In genomic region chr2:144516981-144517824, GRCh38 we compare ENCODE assay signal across 9 cellular contexts. TPM values are rescaled to one million over a fixed set of nuclear protein-coding genes. Genes with fewer than 3 reads are reported as not detected.
DNase-seq lines count a peak whose midpoint lies in the region; ATAC-seq, FAIRE-seq and TF ChIP-seq lines count a peak whose summit lies in the region.
"Had no signal": no experiment of that assay in that cellular context is flagged by ENCODE, and none has a peak within 500 bp of the region (broad histone marks: within the 10 kb centered on the region; RNA-seq: fewer than 3 reads in every experiment).

No MANE protein-coding gene starts in this region.

- no peak for TF ChIP-seq RAD21 in GM12878 (IDR thresholded peaks at IDR 0.05; ENCODE audit: insufficient read depth, low read depth, low read length)

- 0 out of 2 replicates have a peak, but pooled peaks cover 4% of the 10 kb centered on the region for H4K20me1 ChIP-seq in GM12878 (ENCODE audit: control insufficient read depth, insufficient read depth)

- no peak for TF ChIP-seq CTCF in GM12878 (IDR thresholded peaks at IDR 0.05 in 2 of 3, conservative IDR thresholded peaks at IDR 0.05 in 1 of 3; ENCODE audit: control insufficient read depth in 2 of 3, extremely low read depth in 1 of 3, insufficient read depth in 1 of 3, low read depth in 3 of 3, low read length in 3 of 3)

- SMC1A ChIA-PET in GM12878 (lab: Charles Lee; ENCODE audit: uncharacterized antibody, unreplicated experiment) = no interaction called here

- RAD21 ChIA-PET in GM12878 (lab: Charles Lee; ENCODE audit: unreplicated experiment) = no interaction called here

- H3K4me3 ChIP-seq in GM12878 = peak overlapping the region; percentile 76
- peak overlapping the region; percentile 73; the same call in 1 of the 2 replicates for H3K4me3 ChIP-seq in iPS-20b (ENCODE audit: low read length)
- peak overlapping the region; percentile 90 for H3K4me3 ChIP-seq in skeletal muscle cell (ENCODE audit: low read depth, low read length)

- in situ Hi-C loops in GM12878 (cut with MboI) = no loop called here

- H3K4me2 ChIP-seq in GM12878 (ENCODE audit: control insufficient read depth, insufficient read depth) = peak overlapping the region; percentile 87

- WGBS in GM12878 (ENCODE audit: insufficient coverage, insufficient replicate concordance, low lambda C conversion rate, missing lambda C conversion rate) = 2% methylated on average over 42 of the region's 83 CpGs

- peaks cover 18% of the 10 kb centered on the region; the same call in 1 of the 2 replicates for H3K4me1 ChIP-seq in GM12878 (ENCODE audit: control insufficient read depth, insufficient read depth, low read length)
- H3K4me1 ChIP-seq in iPS-20b (ENCODE audit: insufficient read depth, low read length) = peaks cover 59% of the 10 kb centered on the region; the same call in 1 of the 2 replicates

- H3K9me3 ChIP-seq in GM12878 (replicated peaks; ENCODE audit: control insufficient read depth, insufficient read depth, low read length) (no peaks in the 10 kb centered on the region), iPS-20b (ENCODE audit: insufficient read depth, low read depth, low read length) (no peaks in the 10 kb centered on the region)

- TF ChIP-seq POLR2A in GM12878 (IDR thresholded peaks at IDR 0.05; ENCODE audit: low read depth, low read length) = 0 out of 2 replicates have a peak, but pooled peaks have one; percentile 47

- H2AFZ ChIP-seq in GM12878 (ENCODE audit: control insufficient read depth, low read depth, low read length) = peak overlapping the region; percentile 1; the same call in 1 of the 2 replicates

- CTCF ChIA-PET in GM12878 (lab: Yijun Ruan, JAX) = no interaction called here

- FAIRE-seq in GM12878 (lab: Jason Lieb, UNC) = no peak
- FAIRE-seq: TTC549 had no signal

- peak; percentile 68 for DNase-seq in COLO668 (lab: John Stamatoyannopoulos, UW; ENCODE audit: unreplicated experiment)
- DNase-seq in SIG-M5 treated with dmso at 0.1 percent for 504 hours (lab: John Stamatoyannopoulos, UW; ENCODE audit: unreplicated experiment) = peak; percentile 66
- DNase-seq in GM12878 (ENCODE audit: low read depth, low spot score) = no peak
- peak; percentile 89 for DNase-seq in skeletal muscle cell (ENCODE audit: low read depth)
- DNase-seq in GDM1 (lab: John Stamatoyannopoulos, UW) = no peak

- intact Hi-C loops in GM12878 (cut with micrococcal nuclease; ENCODE audit: unreplicated experiment) = loop anchor here (10.0 kb wide), 1 partner anchor 352 kb away; no protein-coding TSS in a partner anchor

- H3K27ac ChIP-seq in GM12878 (ENCODE audit: control insufficient read depth, insufficient read depth) (no peak overlapping the region), iPS-20b (ENCODE audit: low read length) (no peak overlapping the region)

- POLR2A ChIA-PET in GM12878 (lab: Charles Lee) = no interaction called here

- no TSS peak for BruUV-seq in GM12878 (replicated peaks; lab: Mats Ljungman, UMichigan)

- ATAC-seq in GM19351 (IDR thresholded peaks at IDR 0.05; ENCODE audit: unreplicated experiment) (peak; percentile 55), HG03378 (IDR thresholded peaks at IDR 0.05; ENCODE audit: unreplicated experiment) (peak; percentile 43), GM12878 (peak; percentile 85)

- no peaks in the 10 kb centered on the region for H3K79me2 ChIP-seq in GM12878 (ENCODE audit: control insufficient read depth, insufficient read depth, low read length)

- H3K9ac ChIP-seq in GM12878 (ENCODE audit: control insufficient read depth, insufficient read depth, low read length) (peak overlapping the region; percentile 2; the same call in 1 of the 2 replicates), iPS-20b (ENCODE audit: low read depth, low read length) (peak overlapping the region; percentile 40; the same call in 1 of the 2 replicates)

- H3K27me3 ChIP-seq in GM12878 (replicated peaks in 1 of 2; ENCODE audit: control insufficient read depth in 2 of 2, insufficient read depth in 2 of 2, low read length in 1 of 2) (peaks cover 10 to 41% of the 10 kb centered on the region in 2 experiments), iPS-20b (ENCODE audit: insufficient read depth, low read length) (peaks cover 96% of the 10 kb centered on the region)

- H3K36me3 ChIP-seq in GM12878 (ENCODE audit: control insufficient read depth in 2 of 2, insufficient read depth in 2 of 2, low read length in 1 of 2) (no peaks in the 10 kb centered on the region), iPS-20b (ENCODE audit: insufficient read depth, low read depth, low read length) (no peaks in the 10 kb centered on the region)

- no peak for TF ChIP-seq EP300 in GM12878 (IDR thresholded peaks at IDR 0.05; ENCODE audit: borderline replicate concordance in 1 of 2, control insufficient read depth in 1 of 2, low read depth in 2 of 2, low read length in 2 of 2)

TF ChIP-seq in GM12878, 131 proteins besides CTCF, POLR2A, EP300 and RAD21 (continues in another document):
- TF ChIP-seq GATAD2B (conservative IDR thresholded peaks at IDR 0.05; ENCODE audit: low read depth) (0 out of 2 replicates have a peak, but pooled peaks have one; percentile 50), CREB1 (IDR thresholded peaks at IDR 0.05; ENCODE audit: low read depth) (0 out of 2 replicates have a peak, but pooled peaks have one; percentile 12), SMARCA5 (IDR thresholded peaks at IDR 0.05) (no peak), IKZF2 (IDR thresholded peaks at IDR 0.05) (0 out of 4 replicates have a peak, but pooled peaks of 1 of the 2 experiments have one; percentile 15), ZNF217 (IDR thresholded peaks at IDR 0.05) (no peak), IKZF1 (conservative IDR thresholded peaks at IDR 0.05) (peak; percentile 30; the same call in 1 of the 2 replicates), WRNIP1 (IDR thresholded peaks at IDR 0.05; ENCODE audit: borderline replicate concordance, low read depth, low read length) (no peak), NFYA (IDR thresholded peaks at IDR 0.05; ENCODE audit: borderline replicate concordance, low read depth, low read length) (no peak), ATF7 (IDR thresholded peaks at IDR 0.05; ENCODE audit: low read depth) (0 out of 2 replicates have a peak, but pooled peaks have one; percentile 21), ZZZ3 (IDR thresholded peaks at IDR 0.05; ENCODE audit: control insufficient read depth, insufficient read length, low read depth) (no peak), E2F8 (IDR thresholded peaks at IDR 0.05; ENCODE audit: low read depth, partially characterized antibody) (no peak), HDGF (IDR thresholded peaks at IDR 0.05) (no peak), EGR1 (IDR thresholded peaks at IDR 0.05; ENCODE audit: borderline replicate concordance in 1 of 2, low read depth in 2 of 2, low read length in 2 of 2) (no peak), NRF1 (conservative IDR thresholded peaks at IDR 0.05; ENCODE audit: low read depth, low read length) (no peak), RUNX3 (IDR thresholded peaks at IDR 0.05; ENCODE audit: low read length) (0 out of 2 replicates have a peak, but pooled peaks have one; percentile 17), MLLT1 (IDR thresholded peaks at IDR 0.05) (no peak)

RNA-seq across cellular contexts. Expression of gene ZEB2, which starts 2.7 kb away (rescaled TPM):
- 9.5 and 10.2 TPM in 2 replicates for total RNA-seq in GM12878 (2013; cell fraction: nucleolus; rRNA removed)
- total RNA-seq in GM12878 (2014; rRNA removed) (1.7 and 2.7 TPM in 2 replicates), GM12878 (2014; rRNA removed; fragmentation: Illumina TruSeq; extraction: Trizol) (1.4 and 1.8 TPM in 2 replicates), GM12878 (2021) (2.6 and 3.6 TPM in 2 replicates)
- polyA plus RNA-seq in GM12878 (2011; ENCODE audit: low read depth) = 2.5 TPM
- polyA plus RNA-seq in GM12878 (2011; rRNA removed) (3.2 and 3.8 TPM in 2 replicates), GM12878 (2014; fragmentation: Illumina TruSeq; extraction: Trizol) (0.76 and 1.5 TPM in 2 replicates), GM12878 (2014; fragmentation: Nextera tagmentation; extraction: Ambion mirVana) (under 1 TPM; 0.40 to 0.51 TPM), GM12878 (2014; rRNA removed) (0.91 and 1.7 TPM in 2 replicates), GM12878 (2016; fragmentation: Nextera tagmentation; extraction: Ambion mirVana) (under 1 TPM; 0.14 to 0.37 TPM)
- 1.5 and 2.5 TPM in 2 replicates for polyA plus RNA-seq in GM12878 (2011; cell fraction: cytosol; rRNA removed)
- polyA plus RNA-seq in GM12878 (2011; cell fraction: nucleus; rRNA removed) = 5.7 and 7.5 TPM in 2 replicates
- 1.5 and 3.5 TPM in 2 replicates for polyA plus RNA-seq in GM12878 (2012)
- polyA minus RNA-seq in GM12878 (2011; rRNA and poly(A)+ RNA removed) = 16.0 and 21.5 TPM in 2 replicates
- polyA minus RNA-seq in GM12878 (2011; cell fraction: cytosol; rRNA and poly(A)+ RNA removed) = 2.6 and 2.9 TPM in 2 replicates
- 18.6 and 39.0 TPM in 2 replicates for polyA minus RNA-seq in GM12878 (2011; cell fraction: nucleus; rRNA and poly(A)+ RNA removed)

Comparison
In these comparisons a context has a peak if more than half of its experiments do, and no peak if none do; other contexts are left out.
1. DNase-seq: peak in COLO668 (single experiment), SIG-M5 treated with dmso at 0.1 percent for 504 hours (single experiment) and skeletal muscle cell (single experiment); none in GM12878 (single experiment) and GDM1 (single experiment).
2. Peak in every context shown above with its lines, with median percentiles within 50 percentile points of each other: ATAC-seq and H3K4me3 ChIP-seq.